25 cellular contexts compared by ENCODE assay signal in genomic region chr1:183812111-183812510, GRCh38. TPM values are rescaled to one million over a fixed set of nuclear protein-coding genes. Genes with fewer than 3 reads are reported as not detected.
A peak's percentile ranks its signal among the peaks of the same experiment; 100 is the strongest.
DNase-seq lines count a peak whose midpoint lies in the region; ATAC-seq, FAIRE-seq and TF ChIP-seq lines count a peak whose summit lies in the region.
"Had no signal": no experiment of that assay in that cellular context is flagged by ENCODE, and none has a peak within 500 bp of the region (broad histone marks: within the 10 kb centered on the region; RNA-seq: fewer than 3 reads in every experiment).

No MANE protein-coding gene starts in this region.

- H3K27me3 ChIP-seq in Caco-2 (replicated peaks; ENCODE audit: control insufficient read depth, insufficient read depth, low read length) (no peaks in the 10 kb centered on the region), astrocyte (ENCODE audit: insufficient read depth, low read length) (no peaks in the 10 kb centered on the region), colonic mucosa (no peaks in the 10 kb centered on the region)
- H3K27me3 ChIP-seq: suprapubic skin had no signal

- ATAC-seq in HG03280 (IDR thresholded peaks at IDR 0.05; ENCODE audit: unreplicated experiment): no peak
- ATAC-seq: activated T-cell treated with anti-CD3 and anti-CD28 coated beads, Interleukin-2, amount 50 U/mL, for 72 hours; HCT116; stimulated activated effector memory CD8-positive, alpha-beta T cell treated with anti-CD3 and anti-CD28 coated beads, Interleukin-12 subunit alpha, Interleukin-12 subunit beta, amount 100 ng/mL, for 72 hours; T-cell had no signal

- H3K4me3 Mint-ChIP-seq in Caco-2 (ENCODE audit: unreplicated experiment) (peak overlapping the region; percentile 76), astrocyte (ENCODE audit: unreplicated experiment) (no peak overlapping the region), osteocyte (ENCODE audit: unreplicated experiment) (peak overlapping the region; percentile 23)
- H3K4me3 Mint-ChIP-seq: activated naive CD4-positive, alpha-beta T cell treated with anti-CD3 and anti-CD28 coated beads, Interleukin-2, amount 10 ng/mL, durations not matched to agents 7 days and 5 days; activated T-cell treated with anti-CD3 and anti-CD28 coated beads, Interleukin-2, amount 50 U/mL, for 72 hours; natural killer cell treated with Interleukin-12 subunit alpha and Interleukin-12 subunit beta and Interleukin-15 and Interleukin-18, amount 100 ng/mL, for 72 hours; stimulated activated effector memory CD8-positive, alpha-beta T cell treated with anti-CD3 and anti-CD28 coated beads, Interleukin-12 subunit alpha, Interleukin-12 subunit beta, amount 100 ng/mL, for 72 hours; T-cell had no signal

- no peak overlapping the region for H3K9ac ChIP-seq in astrocyte (ENCODE audit: low read length)
- no peak overlapping the region for H3K9ac ChIP-seq in colonic mucosa (ENCODE audit: low read depth in 2 of 2, low read length in 2 of 2)

- H3K36me3 Mint-ChIP-seq in Caco-2 (ENCODE audit: insufficient read depth, unreplicated experiment): peaks cover 21% of the 10 kb centered on the region
- H3K36me3 Mint-ChIP-seq in astrocyte (ENCODE audit: low read depth, unreplicated experiment): peaks cover 5% of the 10 kb centered on the region
- H3K36me3 Mint-ChIP-seq in osteocyte (ENCODE audit: unreplicated experiment): peaks cover 31% of the 10 kb centered on the region
- H3K36me3 Mint-ChIP-seq: activated naive CD4-positive, alpha-beta T cell treated with anti-CD3 and anti-CD28 coated beads, Interleukin-2, amount 10 ng/mL, durations not matched to agents 7 days and 5 days; natural killer cell treated with Interleukin-12 subunit alpha and Interleukin-12 subunit beta and Interleukin-15 and Interleukin-18, amount 100 ng/mL, for 72 hours; stimulated activated effector memory CD8-positive, alpha-beta T cell treated with anti-CD3 and anti-CD28 coated beads, Interleukin-12 subunit alpha, Interleukin-12 subunit beta, amount 100 ng/mL, for 72 hours had no signal

- H3K4me3 ChIP-seq in Caco-2 (ENCODE audit: low read depth, low read length) (no peak overlapping the region), astrocyte (ENCODE audit: insufficient read depth, low read depth, low read length) (no peak overlapping the region), fibroblast of the aortic adventitia (ENCODE audit: low read depth, low read length) (no peak overlapping the region), colonic mucosa (no peak overlapping the region)
- H3K4me3 ChIP-seq: skin epidermis, suprapubic skin had no signal

- H3K9me3 ChIP-seq in Caco-2: no peaks in the 10 kb centered on the region
- no peaks in the 10 kb centered on the region for H3K9me3 ChIP-seq in astrocyte (ENCODE audit: insufficient read depth, low read depth, low read length)
- no peaks in the 10 kb centered on the region for H3K9me3 ChIP-seq in colonic mucosa
- H3K9me3 ChIP-seq: suprapubic skin had no signal

- H3K27ac Mint-ChIP-seq in Caco-2 (ENCODE audit: unreplicated experiment) (peak overlapping the region; percentile 84), astrocyte (ENCODE audit: unreplicated experiment) (peak overlapping the region; percentile 50), osteocyte (ENCODE audit: unreplicated experiment) (peak overlapping the region; percentile 86)
- H3K27ac Mint-ChIP-seq: activated naive CD4-positive, alpha-beta T cell treated with anti-CD3 and anti-CD28 coated beads, Interleukin-2, amount 10 ng/mL, durations not matched to agents 7 days and 5 days; activated T-cell treated with anti-CD3 and anti-CD28 coated beads, Interleukin-2, amount 50 U/mL, for 72 hours; natural killer cell treated with Interleukin-12 subunit alpha and Interleukin-12 subunit beta and Interleukin-15 and Interleukin-18, amount 100 ng/mL, for 72 hours; stimulated activated effector memory CD8-positive, alpha-beta T cell treated with anti-CD3 and anti-CD28 coated beads, Interleukin-12 subunit alpha, Interleukin-12 subunit beta, amount 100 ng/mL, for 72 hours; T-cell had no signal

- H3K27ac ChIP-seq in astrocyte (ENCODE audit: low read depth, low read length) (no peak overlapping the region), colonic mucosa (no peak overlapping the region)
- H3K27ac ChIP-seq: suprapubic skin had no signal

- POLR2A ChIA-PET in Caco-2 (lab: Charles Lee): no interaction called here

- no peak for FAIRE-seq in astrocyte (lab: Jason Lieb, UNC)

- peaks cover 9% of the 10 kb centered on the region for H4K20me1 ChIP-seq in astrocyte (ENCODE audit: insufficient read depth, low read length)

- H2AFZ ChIP-seq in astrocyte (ENCODE audit: low read depth, low read length): no peak overlapping the region

- H3K9me3 Mint-ChIP-seq in Caco-2 (ENCODE audit: unreplicated experiment): no peaks in the 10 kb centered on the region
- no peaks in the 10 kb centered on the region for H3K9me3 Mint-ChIP-seq in astrocyte (ENCODE audit: unreplicated experiment)
- H3K9me3 Mint-ChIP-seq in osteocyte (ENCODE audit: unreplicated experiment): no peaks in the 10 kb centered on the region
- H3K9me3 Mint-ChIP-seq: activated naive CD4-positive, alpha-beta T cell treated with anti-CD3 and anti-CD28 coated beads, Interleukin-2, amount 10 ng/mL, durations not matched to agents 7 days and 5 days; activated T-cell treated with anti-CD3 and anti-CD28 coated beads, Interleukin-2, amount 50 U/mL, for 72 hours; natural killer cell treated with Interleukin-12 subunit alpha and Interleukin-12 subunit beta and Interleukin-15 and Interleukin-18, amount 100 ng/mL, for 72 hours; stimulated activated effector memory CD8-positive, alpha-beta T cell treated with anti-CD3 and anti-CD28 coated beads, Interleukin-12 subunit alpha, Interleukin-12 subunit beta, amount 100 ng/mL, for 72 hours; T-cell had no signal

- H3K4me1 ChIP-seq in Caco-2 (peaks cover 66% of the 10 kb centered on the region), astrocyte (ENCODE audit: insufficient read depth, low read length) (peaks cover 35% of the 10 kb centered on the region), colonic mucosa (no peaks in the 10 kb centered on the region)

- peak overlapping the region; percentile 78 for H3K4me2 ChIP-seq in astrocyte (ENCODE audit: low read length)

- CTCF ChIA-PET in Caco-2 (lab: Charles Lee): interaction anchor here (0.7 to 1.0 kb wide), 2 partner anchors 104 to 127 kb away, joined by 3 to 4 read pairs; no protein-coding TSS in a partner anchor

- BruUV-seq in Caco-2 (replicated peaks; lab: Mats Ljungman, UMichigan): no TSS peak

- peaks cover 7% of the 10 kb centered on the region for H3K79me2 ChIP-seq in astrocyte (ENCODE audit: insufficient read depth, low read length)

- DNase-seq in Caco-2: no peak
- no peak for DNase-seq in astrocyte (ENCODE audit: low read depth)
- DNase-seq in fibroblast of the aortic adventitia (ENCODE audit: low read depth): peak; percentile 81
- DNase-seq in osteocyte (ENCODE audit: extremely low spot score, unreplicated experiment): no peak
- no peak for DNase-seq in colonic mucosa
- DNase-seq in posterior cingulate gyrus: no peak
- no peak for DNase-seq in Kasumi-1 (lab: John Stamatoyannopoulos, UW)
- DNase-seq: activated CD4-positive, alpha-beta T cell treated with anti-CD3 and anti-CD28 coated beads for 1 hour; activated naive CD4-positive, alpha-beta T cell treated with anti-CD3 and anti-CD28 coated beads, Interleukin-2, amount 10 ng/mL, durations not matched to agents 7 days and 5 days; activated T-cell treated with anti-CD3 and anti-CD28 coated beads, Interleukin-2, amount 50 U/mL, for 72 hours; amygdala; DMS 273 treated with DMSO at 0.1 percent for 48 hours; effector memory CD4-positive, alpha-beta T cell; glutamatergic neuron; NCI-H2227 treated with DMSO at 0.1 percent for 48 hours; NCI-H748 treated with DMSO at 0.1 percent for 48 hours; SHP77; stimulated activated CD4-positive, alpha-beta T cell treated with anti-CD3 and anti-CD28 coated beads, Interleukin-2, amount 100 ng/mL, for 24 hours; T-cell had no signal

- intact Hi-C loops in Caco-2 (cut with micrococcal nuclease; ENCODE audit: unreplicated experiment) (loop anchor here (2.0 to 5.0 kb wide), 3 partner anchors 113 to 175 kb away; partner anchors contain the start of gene ARPC5), colonic mucosa (cut with DNase I) (no loop called here), posterior cingulate gyrus (cut with DNase I) (no loop called here)

- H3K4me1 Mint-ChIP-seq in Caco-2 (ENCODE audit: low read depth, unreplicated experiment) (peaks cover 47% of the 10 kb centered on the region), astrocyte (ENCODE audit: low read depth, unreplicated experiment) (peaks cover 58% of the 10 kb centered on the region), osteocyte (ENCODE audit: unreplicated experiment) (peaks cover 94% of the 10 kb centered on the region)
- H3K4me1 Mint-ChIP-seq: activated naive CD4-positive, alpha-beta T cell treated with anti-CD3 and anti-CD28 coated beads, Interleukin-2, amount 10 ng/mL, durations not matched to agents 7 days and 5 days; stimulated activated effector memory CD8-positive, alpha-beta T cell treated with anti-CD3 and anti-CD28 coated beads, Interleukin-12 subunit alpha, Interleukin-12 subunit beta, amount 100 ng/mL, for 72 hours; T-cell had no signal

- TF ChIP-seq CTCF in Caco-2 (IDR thresholded peaks at IDR 0.05; ENCODE audit: insufficient read depth in 1 of 2, low read depth in 1 of 2, low read length in 1 of 2, severe bottlenecking in 1 of 2, unreplicated experiment in 1 of 2) (no peak), astrocyte (IDR thresholded peaks at IDR 0.05; ENCODE audit: insufficient read depth, low read depth, low read length) (no peak), fibroblast of the aortic adventitia (IDR thresholded peaks at IDR 0.05; ENCODE audit: insufficient read depth, low read length) (no peak), osteocyte (IDR thresholded peaks at IDR 0.05) (no peak), colonic mucosa (IDR thresholded peaks at IDR 0.05) (no peak)

- H3K27me3 Mint-ChIP-seq in Caco-2 (ENCODE audit: insufficient read depth, unreplicated experiment) (no peaks in the 10 kb centered on the region), astrocyte (ENCODE audit: low read depth, unreplicated experiment) (no peaks in the 10 kb centered on the region), osteocyte (ENCODE audit: unreplicated experiment) (no peaks in the 10 kb centered on the region)

- H3K36me3 ChIP-seq in Caco-2 (ENCODE audit: control insufficient read depth, insufficient read depth, low read length) (peaks cover 3% of the 10 kb centered on the region), astrocyte (ENCODE audit: insufficient read depth, low read length) (no peaks in the 10 kb centered on the region), colonic mucosa (no peaks in the 10 kb centered on the region)
- H3K36me3 ChIP-seq: suprapubic skin had no signal

RNA-seq across cellular contexts. Expression of gene RGL1, which starts 7.2 kb away (rescaled TPM):
- total RNA-seq in Caco-2 (2022) (33.8 and 34.5 TPM in 2 replicates), astrocyte (9.6 and 10.1 TPM in 2 replicates), fibroblast of the aortic adventitia (ENCODE audit: low replicate concordance) (55.1 and 100 TPM in 2 replicates), osteocyte (68.1 and 69.4 TPM in 2 replicates), colonic mucosa (1 to 10 TPM; 4.0 to 9.5 TPM)
